8 cellular contexts compared by ENCODE assay signal in the genomic region with DNA sequence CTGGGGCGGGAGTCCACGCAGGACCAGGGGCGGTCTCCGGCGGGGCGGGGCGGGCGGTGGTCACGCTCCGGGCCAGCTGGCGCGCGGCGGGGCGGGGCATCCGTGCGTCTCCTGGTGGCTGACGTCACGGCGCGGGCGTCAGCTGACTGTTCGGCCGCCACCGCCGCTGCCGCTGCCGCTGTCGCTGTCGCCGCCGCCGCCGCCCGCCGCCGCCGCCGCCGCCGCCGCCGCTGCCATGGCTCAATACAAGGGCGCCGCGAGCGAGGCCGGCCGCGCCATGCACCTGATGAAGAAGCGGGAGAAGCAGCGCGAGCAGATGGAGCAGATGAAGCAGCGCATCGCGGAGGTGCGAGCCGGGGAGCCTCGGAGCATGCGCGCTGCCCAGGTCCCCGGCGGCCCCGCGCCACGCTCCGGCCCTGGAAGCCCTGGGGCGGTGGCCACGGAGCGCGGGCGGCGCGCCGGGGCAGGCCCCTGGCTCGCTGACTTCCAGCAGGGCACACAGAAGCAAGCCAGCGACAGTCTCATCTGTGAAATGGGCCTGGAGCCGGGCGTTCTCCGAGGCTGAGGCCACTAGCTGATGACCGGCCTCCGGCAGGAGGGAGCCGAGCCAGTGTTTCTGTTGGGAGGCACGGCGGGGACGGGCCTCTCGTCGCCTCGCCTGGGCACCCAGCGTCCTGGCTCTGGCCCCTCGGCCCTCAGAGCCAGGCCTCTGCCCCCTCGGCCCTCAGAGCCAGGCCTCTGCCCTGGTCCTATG. TPM values are rescaled to one million over a fixed set of nuclear protein-coding genes. Genes with fewer than 3 reads are reported as not detected.
DNase-seq lines count a peak whose midpoint lies in the region; ATAC-seq and TF ChIP-seq lines count a peak whose summit lies in the region.

A gene with protein sequence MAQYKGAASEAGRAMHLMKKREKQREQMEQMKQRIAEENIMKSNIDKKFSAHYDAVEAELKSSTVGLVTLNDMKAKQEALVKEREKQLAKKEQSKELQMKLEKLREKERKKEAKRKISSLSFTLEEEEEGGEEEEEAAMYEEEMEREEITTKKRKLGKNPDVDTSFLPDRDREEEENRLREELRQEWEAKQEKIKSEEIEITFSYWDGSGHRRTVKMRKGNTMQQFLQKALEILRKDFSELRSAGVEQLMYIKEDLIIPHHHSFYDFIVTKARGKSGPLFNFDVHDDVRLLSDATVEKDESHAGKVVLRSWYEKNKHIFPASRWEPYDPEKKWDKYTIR (plus strand): TSS at position 141 of the 754 bp plus-strand sequence. CDS start 95 bp downstream, at position 236.

- H3K9ac ChIP-seq in HCT116 (ENCODE audit: low read length) = peak within 1 kb of the TSS; percentile 79

- H3K27me3 ChIP-seq in HCT116 (ENCODE audit: insufficient read depth, low read length) (no peaks in the 10 kb centered on the region), WERI-Rb-1 (ENCODE audit: insufficient read depth, low read depth, severe bottlenecking) (peaks cover 22% of the 10 kb centered on the region)

- no peak for TF ChIP-seq RAD21 in HCT116 (IDR thresholded peaks at IDR 0.05; ENCODE audit: low read depth)

- CTCF ChIA-PET in HCT116 (lab: Charles Lee) = no interaction called here

- RAD21 ChIA-PET in HCT116 (lab: Charles Lee; ENCODE audit: low non-redundant PET in 1 of 2, low total read pairs in 2 of 2, uncharacterized antibody in 2 of 2, unreplicated experiment in 2 of 2) = no interaction called here

- H3K4me3 ChIP-seq in GM12864 (ENCODE audit: low read depth, low read length) (peak within 1 kb of the TSS; percentile 82), HCT116 (replicated peaks in 1 of 2; ENCODE audit: low read depth in 1 of 2, low read length in 2 of 2) (peak within 1 kb of the TSS; percentile 59 to 68), WERI-Rb-1 (ENCODE audit: low read depth, low read length) (peak within 1 kb of the TSS; percentile 68), cardiac fibroblast (replicated peaks in 1 of 2; ENCODE audit: low read depth in 2 of 2, low read length in 2 of 2) (peak within 1 kb of the TSS; percentile 67)

- TF ChIP-seq CTCF in GM12864 (IDR thresholded peaks at IDR 0.05; ENCODE audit: low read depth, low read length, missing control alignments) (no peak), HCT116 (IDR thresholded peaks at IDR 0.05 in 2 of 3, conservative IDR thresholded peaks at IDR 0.05 in 1 of 3; ENCODE audit: borderline replicate concordance in 1 of 3, insufficient read depth in 1 of 3, low read depth in 2 of 3, low read length in 2 of 3) (no peak), WERI-Rb-1 (IDR thresholded peaks at IDR 0.05; ENCODE audit: low read depth, low read length) (no peak), cardiac fibroblast (IDR thresholded peaks at IDR 0.05; ENCODE audit: low read depth, low read length) (no peak)

- no TSS peak for BruUV-seq in HCT116 (replicated peaks; lab: Mats Ljungman, UMichigan)

- H3K36me3 ChIP-seq in HCT116 (ENCODE audit: control insufficient read depth in 1 of 2, insufficient read depth in 2 of 2, low read length in 2 of 2) (no peaks in the 10 kb centered on the region; a peak in 1 of 4 replicates), WERI-Rb-1 (peaks cover 77% of the 10 kb centered on the region)

- H2AFZ ChIP-seq in HCT116 (ENCODE audit: low read depth, low read length, poor library complexity, severe bottlenecking) = no peak within 1 kb of the TSS

- peak within 1 kb of the TSS; percentile 70 for H3K27ac ChIP-seq in HCT116 (ENCODE audit: low read depth, low read length)
- H3K27ac ChIP-seq in WERI-Rb-1 = peak within 1 kb of the TSS; percentile 85

- peaks cover 6 to 16% of the 10 kb centered on the region in 2 experiments; a peak in 3 of 4 replicates for H3K4me1 ChIP-seq in HCT116 (ENCODE audit: control insufficient read depth in 1 of 2, insufficient read depth in 2 of 2, low read length in 2 of 2)

- peaks cover 19% of the 10 kb centered on the region for H3K79me2 ChIP-seq in HCT116 (ENCODE audit: insufficient read depth, low read length)

- H4K20me1 ChIP-seq in HCT116 (ENCODE audit: insufficient read depth) = no peaks in the 10 kb centered on the region

- DNase-seq in GM12864 (ENCODE audit: low read depth) = no peak
- no peak for DNase-seq in HCT116 (ENCODE audit: low read depth, low spot score)
- peak; percentile 68 for DNase-seq in NCI-H1092 treated with DMSO at 0.1 percent for 48 hours (lab: John Stamatoyannopoulos, UW)
- peak; percentile 84 for DNase-seq in WERI-Rb-1
- peak; percentile 53 to 65 for DNase-seq in cardiac fibroblast (ENCODE audit: low read depth in 2 of 2)
- peak; percentile 51 for DNase-seq in iris pigment epithelial cell (ENCODE audit: low read depth)
- DNase-seq in stimulated activated CD4-positive, alpha-beta T cell treated with anti-CD3 and anti-CD28 coated beads, Interleukin-12 subunit alpha, Interleukin-12 subunit beta, amount 100 ng/mL, for 24 hours (ENCODE audit: low read depth in 2 of 2) = peak; percentile 51 to 64

- intact Hi-C loops in HCT116 (cut with micrococcal nuclease) = loop anchor here (5.0 kb wide), 1 partner anchor 33 kb away; a partner anchor contains a TSS

- H3K9me2 ChIP-seq in HCT116 (ENCODE audit: insufficient read depth) = no peaks in the 10 kb centered on the region

- ATAC-seq in HCT116 (peak; percentile 88), GM21447 (IDR thresholded peaks at IDR 0.05; ENCODE audit: unreplicated experiment) (no peak)

- POLR2A ChIA-PET in HCT116 (lab: Charles Lee) = no interaction called here

- H3K9me3 ChIP-seq in HCT116 (ENCODE audit: control insufficient read depth in 1 of 2, insufficient read depth in 1 of 2, low read depth in 1 of 2, low read length in 2 of 2) = no peaks in the 10 kb centered on the region
- no peaks in the 10 kb centered on the region for H3K9me3 ChIP-seq in WERI-Rb-1 (ENCODE audit: severe bottlenecking)

- H3K4me2 ChIP-seq in HCT116 (ENCODE audit: low read length) = peak within 1 kb of the TSS; percentile 81

- no peak for TF ChIP-seq POLR2A in HCT116 (IDR thresholded peaks at IDR 0.05; ENCODE audit: borderline replicate concordance, extremely low read depth, insufficient read depth, insufficient read length)

TF ChIP-seq in HCT116, 20 proteins besides CTCF, POLR2A, EP300 and RAD21:
- TF ChIP-seq, protein P1, sequence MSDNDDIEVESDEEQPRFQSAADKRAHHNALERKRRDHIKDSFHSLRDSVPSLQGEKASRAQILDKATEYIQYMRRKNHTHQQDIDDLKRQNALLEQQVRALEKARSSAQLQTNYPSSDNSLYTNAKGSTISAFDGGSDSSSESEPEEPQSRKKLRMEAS (IDR thresholded peaks at IDR 0.05) = no peak
- peak; percentile 56; the same call in 1 of the 2 replicates for TF ChIP-seq ZFX (IDR thresholded peaks at IDR 0.05)
- TF ChIP-seq POLR2AphosphoS5 (IDR thresholded peaks at IDR 0.05; ENCODE audit: low read depth, low read length) = peak; percentile 28; the same call in 1 of the 2 replicates

RNA-seq across cellular contexts. Expression of the gene that starts here (rescaled TPM):
- total RNA-seq in HCT116 (2021; ENCODE audit: unreplicated experiment) = 46.5 TPM
- 71.2 and 90.1 TPM in 2 replicates for polyA plus RNA-seq in HCT116 (2012)

Comparison
In these comparisons a context has a peak if more than half of its experiments do, and no peak if none do; other contexts are left out.
1. DNase-seq: peak in NCI-H1092 treated with DMSO at 0.1 percent for 48 hours (single experiment), WERI-Rb-1 (single experiment), cardiac fibroblast (2 of 2), iris pigment epithelial cell (single experiment) and stimulated activated CD4-positive, alpha-beta T cell treated with anti-CD3 and anti-CD28 coated beads, Interleukin-12 subunit alpha, Interleukin-12 subunit beta, amount 100 ng/mL, for 24 hours (2 of 2); none in GM12864 (single experiment) and HCT116 (single experiment).
2. Peak in every context shown above with its lines, with median percentiles within 50 percentile points of each other: H3K4me3 ChIP-seq.